In the genomic region with DNA sequence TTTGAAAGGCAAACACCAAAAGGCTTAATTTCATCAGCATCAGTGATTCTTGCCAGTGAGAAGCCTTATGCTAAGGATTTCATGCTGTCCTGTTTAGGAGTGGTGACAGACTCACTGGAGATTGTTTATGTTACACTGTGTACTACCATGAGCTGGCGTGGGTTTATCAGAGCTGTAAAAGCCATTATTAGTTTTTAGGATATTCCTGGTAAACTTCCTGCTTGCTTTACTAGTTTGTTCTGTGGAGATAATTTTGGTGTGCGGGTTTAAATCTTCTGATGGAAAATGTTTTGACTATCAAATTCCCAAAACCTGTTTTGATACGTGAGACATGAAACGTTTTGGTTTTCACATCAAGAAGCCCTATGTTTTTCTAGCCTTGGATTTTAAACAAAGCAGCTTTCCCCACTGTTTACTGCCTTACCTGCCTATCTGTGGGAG, we compare ENCODE assay signal across 15 cellular contexts. TPM values are rescaled to one million over a fixed set of nuclear protein-coding genes. Genes with fewer than 3 reads are reported as not detected.
DNase-seq lines count a peak whose midpoint lies in the region; ATAC-seq, FAIRE-seq and TF ChIP-seq lines count a peak whose summit lies in the region.
"Had no signal": no experiment of that assay in that cellular context is flagged by ENCODE, and none has a peak within 500 bp of the region (broad histone marks: within the 10 kb centered on the region; RNA-seq: fewer than 3 reads in every experiment).

No MANE protein-coding gene starts in this region.

- TF ChIP-seq CTCF in ascending aorta (IDR thresholded peaks at IDR 0.05) (no peak), left ventricle myocardium inferior (IDR thresholded peaks at IDR 0.05; ENCODE audit: borderline replicate concordance) (no peak), gastrocnemius medialis (IDR thresholded peaks at IDR 0.05 in 4 of 5, conservative IDR thresholded peaks at IDR 0.05 in 1 of 5) (no peak)

- no peak for DNase-seq in GM12891 (ENCODE audit: insufficient read length, low spot score)
- no peak for DNase-seq in ascending aorta (ENCODE audit: low spot score in 2 of 2)
- DNase-seq in left ventricle myocardium inferior = no peak
- DNase-seq in gastrocnemius medialis = no peak
- DNase-seq in NCI-H146 (lab: John Stamatoyannopoulos, UW) = no peak
- no peak for DNase-seq in NCI-H1694 (lab: John Stamatoyannopoulos, UW)
- DNase-seq: activated B cell treated with CpG ODN at 0.5 μM for 24 hours; activated naive CD8-positive, alpha-beta T cell treated with anti-CD3 and anti-CD28 coated beads, Interleukin-2, amount 50 U/mL, for 24 hours; nucleus accumbens; stimulated activated CD4-positive, alpha-beta T cell treated with anti-CD3 and anti-CD28 coated beads, Interleukin-4, amount 100 ng/mL, for 1 hour; stimulated activated naive CD4-positive, alpha-beta T cell had no signal

- intact Hi-C loops in ascending aorta (cut with DNase I) (no loop called here), left ventricle myocardium inferior (cut with micrococcal nuclease) (no loop called here), gastrocnemius medialis (cut with DNase I; ENCODE audit: low total_unique reads) (loop anchor here (10.0 kb wide), 1 partner anchor 294 kb away; the partner anchor contains the start of gene STK38L)

- H3K27ac ChIP-seq in ascending aorta (peak overlapping the region; percentile 81 to 83), left ventricle myocardium inferior (replicated peaks) (peak overlapping the region; percentile 77), gastrocnemius medialis (peak overlapping the region; percentile 63 to 76 (median 67))
- H3K27ac ChIP-seq: SK-N-MC had no signal

- H3K36me3 ChIP-seq in ascending aorta = peaks cover 0 to 11% of the 10 kb centered on the region in 2 donors
- H3K36me3 ChIP-seq in left ventricle myocardium inferior = peaks cover 9% of the 10 kb centered on the region
- peaks cover 0 to 5% of the 10 kb centered on the region in 2 donors for H3K36me3 ChIP-seq in gastrocnemius medialis

- H3K4me3 ChIP-seq in ascending aorta (no peak overlapping the region), left ventricle myocardium inferior (peak overlapping the region; percentile 37), gastrocnemius medialis (peak overlapping the region in 2 of 4 donors; percentile 1 to 5)
- H3K4me3 ChIP-seq: lung, SK-N-MC had no signal

- peak; percentile 38 for FAIRE-seq in GM12891 (lab: Jason Lieb, UNC)

- in situ Hi-C loops in gastrocnemius medialis (cut with MboI; ENCODE audit: low sequenced_read_pairs in 4 of 4) = no loop called here

- H3K9me3 ChIP-seq in ascending aorta = no peaks in the 10 kb centered on the region
- no peaks in the 10 kb centered on the region for H3K9me3 ChIP-seq in left ventricle myocardium inferior (replicated peaks)
- no peaks in the 10 kb centered on the region for H3K9me3 ChIP-seq in gastrocnemius medialis

- peak; percentile 42 to 76 for ATAC-seq in gastrocnemius medialis
- no peak for ATAC-seq in GM19324 (IDR thresholded peaks at IDR 0.05; ENCODE audit: low FRiP score, unreplicated experiment)
- no peak for ATAC-seq in GM19463 (IDR thresholded peaks at IDR 0.05; ENCODE audit: unreplicated experiment)
- ATAC-seq: activated naive CD8-positive, alpha-beta T cell treated with anti-CD3 and anti-CD28 coated beads, Interleukin-2, amount 50 U/mL, for 24 hours had no signal

- H3K27me3 ChIP-seq in ascending aorta (no peaks in the 10 kb centered on the region), left ventricle myocardium inferior (ENCODE audit: low read depth) (no peaks in the 10 kb centered on the region), gastrocnemius medialis (no peaks in the 10 kb centered on the region)

- H3K4me1 ChIP-seq in ascending aorta (peaks cover 15 to 52% of the 10 kb centered on the region in 2 donors), left ventricle myocardium inferior (peaks cover 93% of the 10 kb centered on the region), gastrocnemius medialis (peaks cover 42 to 55% of the 10 kb centered on the region in 2 donors)

- TF ChIP-seq POLR2A in GM12891 (IDR thresholded peaks at IDR 0.05; ENCODE audit: low read depth, low read length) (no peak), gastrocnemius medialis (IDR thresholded peaks at IDR 0.05) (no peak)

TF ChIP-seq in GM12891, 5 proteins besides CTCF, POLR2A, EP300 and RAD21:
- TF ChIP-seq TAF1 (IDR thresholded peaks at IDR 0.05; ENCODE audit: low read depth, low read length) (no peak), PAX5 (IDR thresholded peaks at IDR 0.05; ENCODE audit: insufficient read depth, low read length, severe bottlenecking) (no peak), POLR2AphosphoS5 (IDR thresholded peaks at IDR 0.05; ENCODE audit: low read depth, low read length) (no peak), POU2F2 (IDR thresholded peaks at IDR 0.05; ENCODE audit: low read depth, low read length) (no peak), SPI1 (IDR thresholded peaks at IDR 0.05; ENCODE audit: low read depth, low read length) (no peak)

RNA-seq across cellular contexts. Expression of gene PPFIBP1, which starts 15.2 kb away (rescaled TPM):
- polyA plus RNA-seq in GM12891 (2012; ENCODE audit: low read depth, missing spikeins) = 12.5 TPM
- 56.4 TPM for total RNA-seq in ascending aorta
- 258 TPM for total RNA-seq in left ventricle myocardium inferior
- total RNA-seq in gastrocnemius medialis = 10 to 100 TPM; 18.3 to 33.2 (median 27.4) TPM

Comparison
In these comparisons a context has a peak if more than half of its experiments do, and no peak if none do; other contexts are left out.
1. ATAC-seq: peak in gastrocnemius medialis (2 of 2); none in GM19324 (single experiment) and GM19463 (single experiment).
2. Peak in every context shown above with its lines, with median percentiles within 50 percentile points of each other: H3K27ac ChIP-seq.